ENCODE assay signal across 26 cellular contexts in the genomic region with DNA sequence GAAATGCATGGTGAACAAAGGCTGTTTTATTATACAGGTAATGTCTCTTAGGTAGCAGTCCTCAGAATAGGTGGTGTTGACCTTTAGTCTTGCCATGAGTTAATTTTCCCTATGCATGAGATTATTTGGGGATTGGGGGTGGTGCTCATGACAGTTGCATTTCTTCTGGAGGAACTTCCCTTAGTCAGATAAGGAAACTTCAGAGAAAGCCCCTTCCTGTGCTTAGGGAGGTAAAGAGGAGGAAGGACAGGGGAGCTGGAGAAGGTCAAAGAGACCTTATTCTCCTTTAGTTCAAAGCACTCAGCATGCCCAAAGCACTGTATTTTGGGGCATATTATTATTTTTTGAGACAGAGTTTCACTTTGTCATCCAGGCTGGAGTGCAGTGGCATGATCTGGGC.
"Had no signal": no experiment of that assay in that cellular context is flagged by ENCODE, and none has a peak within 500 bp of the region (broad histone marks: within the 10 kb centered on the region; RNA-seq: fewer than 3 reads in every experiment).

No MANE protein-coding gene starts in this region.

- H3K4me3 Mint-ChIP-seq: dendritic cell treated with granulocyte-macrophage colony-stimulating factor and Interleukin-4, amounts not matched to agents 40 ng/mL and 50 ng/mL, for 4 days; effector memory CD8-positive, alpha-beta T cell; endodermal cell; mesothelial cell of epicardium had no signal

- H3K9me3 Mint-ChIP-seq: effector memory CD8-positive, alpha-beta T cell had no signal

- H3K27ac Mint-ChIP-seq: dendritic cell treated with granulocyte-macrophage colony-stimulating factor and Interleukin-4, amounts not matched to agents 40 ng/mL and 50 ng/mL, for 4 days; effector memory CD8-positive, alpha-beta T cell; endodermal cell; mesothelial cell of epicardium; naive B cell had no signal

- H3K27ac ChIP-seq: epithelial cell of prostate, esophagus squamous epithelium, gastrocnemius medialis, heart right ventricle, left lung, lower lobe of right lung had no signal

- H3K27me3 ChIP-seq: esophagus squamous epithelium, gastrocnemius medialis, heart right ventricle, left lung had no signal

- DNase-seq: cortex of kidney; effector CD8-positive, alpha-beta T cell; effector memory CD8-positive, alpha-beta T cell; endodermal cell; erythroblast; esophagus squamous epithelium; foreskin fibroblast; foreskin melanocyte; gastrocnemius medialis; glutamatergic neuron; heart right ventricle; hippocampal formation; left cardiac atrium; left lung; left ventricle myocardium superior; lower lobe of right lung; mesenchymal stem cell; mucosa of descending colon; naive B cell had no signal

- FAIRE-seq: endometrium, islet of Langerhans, keratinocyte had no signal

- H3K36me3 Mint-ChIP-seq: mesothelial cell of epicardium had no signal

- ATAC-seq: effector memory CD8-positive, alpha-beta T cell; esophagus mucosa; gastrocnemius medialis; heart right ventricle; left cardiac atrium; left lung; left ventricle myocardium superior; lower lobe of right lung; mucosa of descending colon had no signal

- H3K27me3 Mint-ChIP-seq: dendritic cell treated with granulocyte-macrophage colony-stimulating factor and Interleukin-4, amounts not matched to agents 40 ng/mL and 50 ng/mL, for 4 days; effector memory CD8-positive, alpha-beta T cell; naive B cell had no signal

- H3K36me3 ChIP-seq: esophagus squamous epithelium, gastrocnemius medialis, heart right ventricle, left lung, lower lobe of right lung had no signal

- H3K4me1 ChIP-seq: esophagus squamous epithelium, gastrocnemius medialis, heart right ventricle, left lung, lower lobe of right lung had no signal

- H3K9me3 ChIP-seq: esophagus squamous epithelium, gastrocnemius medialis, left lung, lower lobe of right lung, mucosa of descending colon had no signal

- H3K4me1 Mint-ChIP-seq: mesothelial cell of epicardium, naive B cell had no signal

- H3K4me3 ChIP-seq: esophagus squamous epithelium, gastrocnemius medialis, heart right ventricle, left lung, lower lobe of right lung, mucosa of descending colon had no signal
